In genomic region chr17:17387461-17388362, GRCh38 we compare ENCODE assay signal across 1 cellular context.
TF ChIP-seq lines count a peak whose summit lies in the region.

No MANE protein-coding gene starts in this region.

TF ChIP-seq in HepG2, 621 proteins besides CTCF, POLR2A, EP300 and RAD21 (continued from another document and continues in another):
- TF ChIP-seq UBTF (CRISPR knock-in tag; IDR thresholded peaks at IDR 0.05) = peak; percentile 25; the same call in 1 of the 2 replicates
- no peak for TF ChIP-seq KAT8 (CRISPR knock-in tag; IDR thresholded peaks at IDR 0.05)
- TF ChIP-seq ZBTB40 (IDR thresholded peaks at IDR 0.05) = no peak
- TF ChIP-seq ZBTB40 (CRISPR knock-in tag; IDR thresholded peaks at IDR 0.05) = no peak
- no peak for TF ChIP-seq ZBTB38 (CRISPR knock-in tag; IDR thresholded peaks at IDR 0.05)
- TF ChIP-seq, protein P1, sequence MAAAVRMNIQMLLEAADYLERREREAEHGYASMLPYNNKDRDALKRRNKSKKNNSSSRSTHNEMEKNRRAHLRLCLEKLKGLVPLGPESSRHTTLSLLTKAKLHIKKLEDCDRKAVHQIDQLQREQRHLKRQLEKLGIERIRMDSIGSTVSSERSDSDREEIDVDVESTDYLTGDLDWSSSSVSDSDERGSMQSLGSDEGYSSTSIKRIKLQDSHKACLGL (CRISPR knock-in tag; IDR thresholded peaks at IDR 0.05) = no peak
- TF ChIP-seq, protein P2, sequence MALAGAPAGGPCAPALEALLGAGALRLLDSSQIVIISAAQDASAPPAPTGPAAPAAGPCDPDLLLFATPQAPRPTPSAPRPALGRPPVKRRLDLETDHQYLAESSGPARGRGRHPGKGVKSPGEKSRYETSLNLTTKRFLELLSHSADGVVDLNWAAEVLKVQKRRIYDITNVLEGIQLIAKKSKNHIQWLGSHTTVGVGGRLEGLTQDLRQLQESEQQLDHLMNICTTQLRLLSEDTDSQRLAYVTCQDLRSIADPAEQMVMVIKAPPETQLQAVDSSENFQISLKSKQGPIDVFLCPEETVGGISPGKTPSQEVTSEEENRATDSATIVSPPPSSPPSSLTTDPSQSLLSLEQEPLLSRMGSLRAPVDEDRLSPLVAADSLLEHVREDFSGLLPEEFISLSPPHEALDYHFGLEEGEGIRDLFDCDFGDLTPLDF (CRISPR knock-in tag; IDR thresholded peaks at IDR 0.05) = no peak
- no peak for TF ChIP-seq ZFP36L2 (CRISPR knock-in tag; IDR thresholded peaks at IDR 0.05)
- no peak for TF ChIP-seq MYNN (CRISPR knock-in tag; IDR thresholded peaks at IDR 0.05; ENCODE audit: low read depth)
- TF ChIP-seq ZNF143 (CRISPR knock-in tag; IDR thresholded peaks at IDR 0.05) = no peak
- no peak for TF ChIP-seq DNMT1 (CRISPR knock-in tag; IDR thresholded peaks at IDR 0.05)
- TF ChIP-seq ZNF883 (CRISPR knock-in tag; IDR thresholded peaks at IDR 0.05; ENCODE audit: not compliant biosample characterization) = no peak
- TF ChIP-seq, protein P3, sequence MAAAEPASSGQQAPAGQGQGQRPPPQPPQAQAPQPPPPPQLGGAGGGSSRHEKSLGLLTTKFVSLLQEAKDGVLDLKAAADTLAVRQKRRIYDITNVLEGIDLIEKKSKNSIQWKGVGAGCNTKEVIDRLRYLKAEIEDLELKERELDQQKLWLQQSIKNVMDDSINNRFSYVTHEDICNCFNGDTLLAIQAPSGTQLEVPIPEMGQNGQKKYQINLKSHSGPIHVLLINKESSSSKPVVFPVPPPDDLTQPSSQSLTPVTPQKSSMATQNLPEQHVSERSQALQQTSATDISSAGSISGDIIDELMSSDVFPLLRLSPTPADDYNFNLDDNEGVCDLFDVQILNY (CRISPR knock-in tag; conservative IDR thresholded peaks at IDR 0.05) = no peak
- TF ChIP-seq, protein P4, sequence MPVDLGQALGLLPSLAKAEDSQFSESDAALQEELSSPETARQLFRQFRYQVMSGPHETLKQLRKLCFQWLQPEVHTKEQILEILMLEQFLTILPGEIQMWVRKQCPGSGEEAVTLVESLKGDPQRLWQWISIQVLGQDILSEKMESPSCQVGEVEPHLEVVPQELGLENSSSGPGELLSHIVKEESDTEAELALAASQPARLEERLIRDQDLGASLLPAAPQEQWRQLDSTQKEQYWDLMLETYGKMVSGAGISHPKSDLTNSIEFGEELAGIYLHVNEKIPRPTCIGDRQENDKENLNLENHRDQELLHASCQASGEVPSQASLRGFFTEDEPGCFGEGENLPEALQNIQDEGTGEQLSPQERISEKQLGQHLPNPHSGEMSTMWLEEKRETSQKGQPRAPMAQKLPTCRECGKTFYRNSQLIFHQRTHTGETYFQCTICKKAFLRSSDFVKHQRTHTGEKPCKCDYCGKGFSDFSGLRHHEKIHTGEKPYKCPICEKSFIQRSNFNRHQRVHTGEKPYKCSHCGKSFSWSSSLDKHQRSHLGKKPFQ (CRISPR knock-in tag; IDR thresholded peaks at IDR 0.05; ENCODE audit: insufficient replicate concordance) = no peak
- no peak for TF ChIP-seq RBM39 (IDR thresholded peaks at IDR 0.05; ENCODE audit: low read depth, low read length, poor library complexity, severe bottlenecking)
- TF ChIP-seq ZNF264 (CRISPR knock-in tag; IDR thresholded peaks at IDR 0.05) = no peak
- no peak for TF ChIP-seq PAF1 (CRISPR knock-in tag; IDR thresholded peaks at IDR 0.05)
- TF ChIP-seq HMG20B (CRISPR knock-in tag; conservative IDR thresholded peaks at IDR 0.05) = no peak
- peak; percentile 74 for TF ChIP-seq RXRA (CRISPR knock-in tag; IDR thresholded peaks at IDR 0.05)
- peak; percentile 67; the same call in 1 of the 2 replicates for TF ChIP-seq ZFX (CRISPR knock-in tag; IDR thresholded peaks at IDR 0.05; ENCODE audit: low read depth)
- no peak for TF ChIP-seq MLLT10 (CRISPR knock-in tag; IDR thresholded peaks at IDR 0.05)
- no peak for TF ChIP-seq CAMTA2 (CRISPR knock-in tag; IDR thresholded peaks at IDR 0.05; ENCODE audit: borderline replicate concordance)
- TF ChIP-seq ZNF562 (CRISPR knock-in tag; IDR thresholded peaks at IDR 0.05; ENCODE audit: borderline replicate concordance) = no peak
- TF ChIP-seq, protein P5, sequence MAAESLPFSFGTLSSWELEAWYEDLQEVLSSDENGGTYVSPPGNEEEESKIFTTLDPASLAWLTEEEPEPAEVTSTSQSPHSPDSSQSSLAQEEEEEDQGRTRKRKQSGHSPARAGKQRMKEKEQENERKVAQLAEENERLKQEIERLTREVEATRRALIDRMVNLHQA (CRISPR knock-in tag; IDR thresholded peaks at IDR 0.05) = no peak
- TF ChIP-seq NFE2 (CRISPR knock-in tag; IDR thresholded peaks at IDR 0.05) = no peak
- TF ChIP-seq ZNF121 (CRISPR knock-in tag; IDR thresholded peaks at IDR 0.05) = 0 out of 2 replicates have a peak, but pooled peaks have one; percentile 25
- no peak for TF ChIP-seq MBNL3 (CRISPR knock-in tag; conservative IDR thresholded peaks at IDR 0.05)
- no peak for TF ChIP-seq BORCS8-MEF2B (CRISPR knock-in tag; IDR thresholded peaks at IDR 0.05)
- TF ChIP-seq TP53 (CRISPR knock-in tag; conservative IDR thresholded peaks at IDR 0.05) = no peak
- no peak for TF ChIP-seq SUZ12 (IDR thresholded peaks at IDR 0.05; ENCODE audit: low read depth, low read length)
- TF ChIP-seq SETDB1 (CRISPR knock-in tag; IDR thresholded peaks at IDR 0.05; ENCODE audit: borderline replicate concordance) = no peak
- no peak for TF ChIP-seq ZNF724P (CRISPR knock-in tag; IDR thresholded peaks at IDR 0.05; ENCODE audit: borderline replicate concordance)
- TF ChIP-seq ZNF407 (CRISPR knock-in tag; IDR thresholded peaks at IDR 0.05; ENCODE audit: not compliant biosample characterization) = peak; percentile 28
- TF ChIP-seq EEA1 (CRISPR knock-in tag; IDR thresholded peaks at IDR 0.05; ENCODE audit: borderline replicate concordance) = no peak
- TF ChIP-seq RFXAP (CRISPR knock-in tag; IDR thresholded peaks at IDR 0.05; ENCODE audit: borderline replicate concordance) = no peak
